Comparison of ENCODE assay signal across 30 cellular contexts in genomic region chr1:60540176-60540575, GRCh38.
"Had no signal": no experiment of that assay in that cellular context is flagged by ENCODE, and none has a peak within 500 bp of the region (broad histone marks: within the 10 kb centered on the region; RNA-seq: fewer than 3 reads in every experiment).

No MANE protein-coding gene starts in this region.

- H3K27me3 ChIP-seq: brain microvascular endothelial cell, MG63, SJSA1 had no signal

- H3K9ac ChIP-seq: SK-N-SH had no signal

- H3K4me2 ChIP-seq: SK-N-SH had no signal

- DNase-seq: activated B cell treated with CpG ODN at 0.5 μM for 24 hours; activated CD4-positive, alpha-beta memory T cell treated with anti-CD3 and anti-CD28 coated beads, Interleukin-2, amount 10 ng/mL, durations not matched to agents 7 days and 5 days; activated CD4-positive, alpha-beta T cell treated with anti-CD3 and anti-CD28 coated beads for 4 hours; activated CD4-positive, CD25-positive, alpha-beta regulatory T cell treated with anti-CD3 and anti-CD28 coated beads, Interleukin-2, amount 50 U/mL, for 72 hours; activated CD8-positive, alpha-beta memory T cell treated with anti-CD3 and anti-CD28 coated beads for 24 hours; activated CD8-positive, alpha-beta memory T cell treated with anti-CD3 and anti-CD28 coated beads, Interleukin-2, amount 10 ng/mL, durations not matched to agents 7 days and 5 days; activated CD8-positive, alpha-beta memory T cell treated with anti-CD3 and anti-CD28 coated beads, Interleukin-2, amount 50 U/mL, for 48 hours; activated effector memory CD4-positive, alpha-beta T cell treated with Interleukin-2 at 50 U/mL for 16 hours; activated naive CD4-positive, alpha-beta T cell treated with anti-CD3 and anti-CD28 coated beads, Interleukin-2, amount 10 ng/mL, durations not matched to agents 7 days and 5 days; activated T-cell treated with anti-CD3 and anti-CD28 coated beads, Interleukin-2, amount 50 U/mL, for 48 hours; amniotic stem cell; aorta; brain microvascular endothelial cell; central memory CD4-positive, alpha-beta T cell; IMR-90; MG63; NCI-H1048; NCI-H1105 treated with DMSO at 0.1 percent for 48 hours; NCI-H1436; NCI-H1694; NCI-H1930; NCI-H2081 treated with DMSO at 0.1 percent for 48 hours; NCI-H345; NCI-H524 treated with DMSO at 0.1 percent for 48 hours; SHP77 treated with DMSO at 0.1 percent for 48 hours; SK-N-SH had no signal

- ATAC-seq: activated CD8-positive, alpha-beta memory T cell treated with anti-CD3 and anti-CD28 coated beads, Interleukin-2, amount 10 ng/mL, durations not matched to agents 7 days and 5 days; K562; Panc1 had no signal

- H3K4me3 ChIP-seq: K562, MG63, SJSA1 had no signal

- H3K36me3 ChIP-seq: brain microvascular endothelial cell, MG63, SJSA1 had no signal

- H3K9me2 ChIP-seq: SK-N-SH had no signal

- H3K4me1 ChIP-seq: SJSA1 had no signal

- H3K9me3 ChIP-seq: MG63, SK-N-SH had no signal

- H3K27ac ChIP-seq: brain microvascular endothelial cell, SJSA1, VCaP had no signal
